Comparison of ENCODE assay signal across 8 cellular contexts in genomic region chr7:106126170-106126938, GRCh38. TPM values are rescaled to one million over a fixed set of nuclear protein-coding genes. Genes with fewer than 3 reads are reported as not detected.
DNase-seq lines count a peak whose midpoint lies in the region; ATAC-seq, FAIRE-seq and TF ChIP-seq lines count a peak whose summit lies in the region.

No MANE protein-coding gene starts in this region.

- TF ChIP-seq EP300 in HepG2 (IDR thresholded peaks at IDR 0.05; ENCODE audit: low read depth in 2 of 2, low read length in 2 of 2) (no peak), HepG2 (CRISPR knock-in tag; IDR thresholded peaks at IDR 0.05; ENCODE audit: borderline replicate concordance) (no peak)

- ATAC-seq in PC-3 (peak; percentile 91), gastrocnemius medialis (no peak), HG03565 (IDR thresholded peaks at IDR 0.05; ENCODE audit: unreplicated experiment) (no peak), HepG2 (no peak), HG03460 (IDR thresholded peaks at IDR 0.05; ENCODE audit: unreplicated experiment) (no peak)
- peak; percentile 92 to 97 for ATAC-seq in activated naive CD4-positive, alpha-beta T cell treated with anti-CD3 and anti-CD28 coated beads, Interleukin-2, amount 50 U/mL, for 72 hours

- H3K4me1 ChIP-seq in PC-3 (ENCODE audit: insufficient read depth, low read length) = peaks cover 20% of the 10 kb centered on the region
- peaks cover 8 to 35% of the 10 kb centered on the region in 2 donors for H3K4me1 ChIP-seq in gastrocnemius medialis
- no peaks in the 10 kb centered on the region; the same call in 1 of the 2 replicates for H3K4me1 ChIP-seq in HepG2 (ENCODE audit: insufficient read depth, low read length)

- H3K79me2 ChIP-seq in PC-3 (ENCODE audit: low read length) (no peaks in the 10 kb centered on the region), HepG2 (ENCODE audit: insufficient read depth, low read length) (no peaks in the 10 kb centered on the region)

- H4K20me1 ChIP-seq in PC-3 (ENCODE audit: low read length) (no peaks in the 10 kb centered on the region), HepG2 (ENCODE audit: insufficient read depth, low read length) (no peaks in the 10 kb centered on the region)

- H2AFZ ChIP-seq in PC-3 (ENCODE audit: low read length) (peak overlapping the region; percentile 44; the same call in 1 of the 2 replicates), HepG2 (ENCODE audit: low read length) (no peak overlapping the region)

- BruUV-seq in PC-3 (replicated peaks; lab: Mats Ljungman, UMichigan) (no TSS peak), HepG2 (replicated peaks; lab: Mats Ljungman, UMichigan) (no TSS peak)

- peak overlapping the region; percentile 7 to 42 for H3K27ac Mint-ChIP-seq in activated naive CD4-positive, alpha-beta T cell treated with anti-CD3 and anti-CD28 coated beads, Interleukin-2, amount 50 U/mL, for 72 hours

- peak; percentile 34 for DNase-seq in H4 (ENCODE audit: low spot score)
- DNase-seq in PC-3 = peak; percentile 97
- DNase-seq in activated naive CD4-positive, alpha-beta T cell treated with anti-CD3 and anti-CD28 coated beads, Interleukin-2, amount 50 U/mL, for 72 hours (ENCODE audit: low spot score in 2 of 2) = peak in 1 of 2 donors; percentile 44
- DNase-seq in gastrocnemius medialis = no peak
- no peak for DNase-seq in SKM-1 (lab: John Stamatoyannopoulos, UW; ENCODE audit: unreplicated experiment)
- no peak for DNase-seq in HepG2 (ENCODE audit: low spot score)

- no peak for TF ChIP-seq POLR2A in gastrocnemius medialis (IDR thresholded peaks at IDR 0.05)
- TF ChIP-seq POLR2A in HepG2 (IDR thresholded peaks at IDR 0.05; ENCODE audit: insufficient read depth in 1 of 2, low read depth in 2 of 2, low read length in 2 of 2) = no peak

- no peaks in the 10 kb centered on the region for H3K9me3 Mint-ChIP-seq in activated naive CD4-positive, alpha-beta T cell treated with anti-CD3 and anti-CD28 coated beads, Interleukin-2, amount 50 U/mL, for 72 hours

- no peak overlapping the region for H3K9ac ChIP-seq in PC-3 (ENCODE audit: low read length)
- H3K9ac ChIP-seq in HepG2 (ENCODE audit: insufficient read depth, low read depth, low read length) = no peak overlapping the region

- FAIRE-seq in HepG2 (lab: Jason Lieb, UNC) = no peak

- no peaks in the 10 kb centered on the region for H3F3A ChIP-seq in PC-3 (ENCODE audit: low read length, unreplicated experiment)

- H3K4me2 ChIP-seq in PC-3 (ENCODE audit: low read length) (peak overlapping the region; percentile 85), HepG2 (ENCODE audit: low read depth, low read length) (no peak overlapping the region)

- in situ Hi-C loops in gastrocnemius medialis (cut with MboI; ENCODE audit: low sequenced_read_pairs in 4 of 4) = no loop called here
- in situ Hi-C loops in HepG2 (cut with HindIII; ENCODE audit: extremely low pct_ligation_motif_present, low pct_unique_long_range_greater_than_20kb) = no loop called here

- no peaks in the 10 kb centered on the region for H3K27me3 ChIP-seq in PC-3 (ENCODE audit: low read length)
- H3K27me3 ChIP-seq in gastrocnemius medialis = no peaks in the 10 kb centered on the region
- H3K27me3 ChIP-seq in HepG2 (ENCODE audit: control insufficient read depth in 1 of 2, insufficient read depth in 2 of 2, low read length in 2 of 2) = 0 out of 5 replicates have a peak, but pooled peaks cover 0 to 12% of the 10 kb centered on the region in 2 experiments

- no peaks in the 10 kb centered on the region for H3K9me3 ChIP-seq in PC-3 (ENCODE audit: low read length)
- no peaks in the 10 kb centered on the region for H3K9me3 ChIP-seq in gastrocnemius medialis
- no peaks in the 10 kb centered on the region for H3K9me3 ChIP-seq in HepG2 (ENCODE audit: low read length)

- CTCF ChIA-PET in PC-3 (lab: Charles Lee) (interaction anchor here (0.9 to 1.4 kb wide), 3 partner anchors 27 to 61 kb away, joined by 3 to 8 read pairs (median 5); no protein-coding TSS in a partner anchor), HepG2 (lab: Yijun Ruan, JAX; ENCODE audit: low intra/inter-chr PET ratio, low total read pairs) (no interaction called here)

- H3K4me3 ChIP-seq in PC-3 (ENCODE audit: low read length) (peak overlapping the region; percentile 62), gastrocnemius medialis (no peak overlapping the region), HepG2 (replicated peaks in 1 of 3; ENCODE audit: insufficient read depth in 1 of 3, low read depth in 2 of 3, low read length in 3 of 3) (no peak overlapping the region)

- no peak for TF ChIP-seq CTCF in PC-3 (conservative IDR thresholded peaks at IDR 0.05; ENCODE audit: low read depth, low read length)
- TF ChIP-seq CTCF in gastrocnemius medialis (IDR thresholded peaks at IDR 0.05 in 4 of 5, conservative IDR thresholded peaks at IDR 0.05 in 1 of 5) = no peak
- no peak for TF ChIP-seq CTCF in HepG2 (CRISPR knock-in tag; IDR thresholded peaks at IDR 0.05)

- no peak overlapping the region for H3K27ac ChIP-seq in PC-3 (ENCODE audit: low read length)
- H3K27ac ChIP-seq in gastrocnemius medialis = peak overlapping the region in 3 of 4 donors; percentile 66 to 72 (median 68)
- H3K27ac ChIP-seq in HepG2 (ENCODE audit: extremely low read length, insufficient read depth, low read length) = no peak overlapping the region

- POLR2A ChIA-PET in PC-3 (lab: Charles Lee; ENCODE audit: unreplicated experiment) = interaction anchor here (0.6 to 1.1 kb wide), 4 partner anchors 14 to 951 kb away, joined by 3 to 11 read pairs (median 6); partner anchors contain the start of gene SYPL1
- POLR2A ChIA-PET in HepG2 (lab: Yijun Ruan, JAX) = interaction anchor here (1.4 kb wide), 1 partner anchor 15 kb away, joined by 4 read pairs; the partner anchor contains the start of gene SYPL1

- no peaks in the 10 kb centered on the region for H3K9me2 ChIP-seq in PC-3 (replicated peaks; ENCODE audit: low read length)

- no peaks in the 10 kb centered on the region for H3K36me3 Mint-ChIP-seq in activated naive CD4-positive, alpha-beta T cell treated with anti-CD3 and anti-CD28 coated beads, Interleukin-2, amount 50 U/mL, for 72 hours

- 48% methylated on average over 7 of the region's 7 CpGs for WGBS in HepG2 (ENCODE audit: low lambda C conversion rate)

- no peak for TF ChIP-seq RAD21 in HepG2 (CRISPR knock-in tag; IDR thresholded peaks at IDR 0.05)

- intact Hi-C loops in PC-3 (cut with micrococcal nuclease) = no loop called here
- intact Hi-C loops in gastrocnemius medialis (cut with DNase I; ENCODE audit: low total_unique reads) = no loop called here
- intact Hi-C loops in HepG2 (cut with micrococcal nuclease; ENCODE audit: unreplicated experiment) = no loop called here

- H3K36me3 ChIP-seq in PC-3 (ENCODE audit: low read depth, low read length) = no peaks in the 10 kb centered on the region
- no peaks in the 10 kb centered on the region for H3K36me3 ChIP-seq in gastrocnemius medialis
- H3K36me3 ChIP-seq in HepG2 (replicated peaks in 1 of 2; ENCODE audit: control insufficient read depth in 1 of 2, insufficient read depth in 2 of 2, low read length in 2 of 2) = no peaks in the 10 kb centered on the region

TF ChIP-seq in HepG2, 621 proteins besides CTCF, POLR2A, EP300 and RAD21 (continues in another document):
- TF ChIP-seq DZIP1 (CRISPR knock-in tag; IDR thresholded peaks at IDR 0.05) = no peak
- TF ChIP-seq POGZ (CRISPR knock-in tag; IDR thresholded peaks at IDR 0.05) = no peak
- TF ChIP-seq ZFP62 (CRISPR knock-in tag; IDR thresholded peaks at IDR 0.05) = no peak

RNA-seq across cellular contexts. Expression of gene SYPL1, which starts 14.2 kb away (rescaled TPM):
- 57.8 and 65.2 TPM in 2 replicates for total RNA-seq in H4 (2014; rRNA removed; shearing (Covaris generic))
- total RNA-seq in PC-3 (2014; rRNA removed) = 45.9 and 57.9 TPM in 2 replicates
- total RNA-seq in activated naive CD4-positive, alpha-beta T cell treated with anti-CD3 and anti-CD28 coated beads, Interleukin-2, amount 50 U/mL, for 72 hours = 10 to 100 TPM; 22.9 to 30.8 TPM
- 10 to 100 TPM; 81.5 to 90.9 (median 83.2) TPM for total RNA-seq in gastrocnemius medialis
- 25.7 and 27.5 TPM in 2 replicates for total RNA-seq in HepG2 (2016; rRNA removed; fragmentation: Illumina TruSeq; extraction: Trizol)
- 7.4 and 7.8 TPM in 2 replicates for total RNA-seq in HepG2 (2016; cell fraction: cytosol; rRNA removed; fragmentation: Illumina TruSeq; extraction: Trizol; ENCODE audit: low read depth)
- 19.4 and 28.6 TPM in 2 replicates for total RNA-seq in HepG2 (2016; cell fraction: insoluble cytoplasmic fraction; rRNA removed; fragmentation: Illumina TruSeq; extraction: Trizol)
- total RNA-seq in HepG2 (2016; cell fraction: membrane; rRNA removed; fragmentation: Illumina TruSeq; extraction: Trizol) = 14.0 and 17.5 TPM in 2 replicates
- total RNA-seq in HepG2 (2016; cell fraction: nucleus; rRNA removed; fragmentation: Illumina TruSeq; extraction: Trizol) = 45.1 and 48.0 TPM in 2 replicates
- polyA plus RNA-seq in HepG2 (2011; rRNA removed) = 32.9 and 40.2 TPM in 2 replicates
- polyA plus RNA-seq in HepG2 (2011; cell fraction: cytosol; rRNA removed) = 20.4 and 33.2 TPM in 2 replicates
- polyA plus RNA-seq in HepG2 (2011; cell fraction: nucleus; rRNA removed) = 7.1 and 9.3 TPM in 2 replicates
- polyA plus RNA-seq in HepG2 (2012) = 44.2 and 45.6 TPM in 2 replicates
- polyA plus RNA-seq in HepG2 (2016; cell fraction: cytosol; fragmentation: Illumina TruSeq; extraction: Trizol; ENCODE audit: low read depth) = 8.7 TPM in 2 replicates
- polyA plus RNA-seq in HepG2 (2016; cell fraction: insoluble cytoplasmic fraction; fragmentation: Illumina TruSeq; extraction: Trizol; ENCODE audit: low read depth) = 42.0 and 43.1 TPM in 2 replicates
- 15.9 and 18.3 TPM in 2 replicates for polyA plus RNA-seq in HepG2 (2016; cell fraction: membrane; fragmentation: Illumina TruSeq; extraction: Trizol; ENCODE audit: low read depth)
- 71.1 and 87.2 TPM in 2 replicates for polyA plus RNA-seq in HepG2 (2016; cell fraction: nucleus; fragmentation: Illumina TruSeq; extraction: Trizol; ENCODE audit: insufficient read depth, low read depth)
- 30.6 and 35.4 TPM in 2 replicates for polyA minus RNA-seq in HepG2 (2011; rRNA and poly(A)+ RNA removed; ENCODE audit: low replicate concordance)
- 23.1 and 27.5 TPM in 2 replicates for polyA minus RNA-seq in HepG2 (2011; cell fraction: cytosol; rRNA and poly(A)+ RNA removed)
- 19.3 and 28.8 TPM in 2 replicates for polyA minus RNA-seq in HepG2 (2011; cell fraction: nucleus; rRNA and poly(A)+ RNA removed)

Comparison
In these comparisons a context has a peak if more than half of its experiments do, and no peak if none do; other contexts are left out.
1. DNase-seq: peak in H4 (single experiment) and PC-3 (single experiment); none in gastrocnemius medialis (0 of 2), SKM-1 (single experiment) and HepG2 (single experiment).
2. ATAC-seq: peak in PC-3 (single experiment) and activated naive CD4-positive, alpha-beta T cell treated with anti-CD3 and anti-CD28 coated beads, Interleukin-2, amount 50 U/mL, for 72 hours (2 of 2); none in gastrocnemius medialis (0 of 2), HG03565 (single experiment), HepG2 (single experiment) and HG03460 (single experiment).
3. H3K27ac ChIP-seq: peak in gastrocnemius medialis (3 of 4); none in PC-3 (single experiment) and HepG2 (single experiment).